In the genomic region with DNA sequence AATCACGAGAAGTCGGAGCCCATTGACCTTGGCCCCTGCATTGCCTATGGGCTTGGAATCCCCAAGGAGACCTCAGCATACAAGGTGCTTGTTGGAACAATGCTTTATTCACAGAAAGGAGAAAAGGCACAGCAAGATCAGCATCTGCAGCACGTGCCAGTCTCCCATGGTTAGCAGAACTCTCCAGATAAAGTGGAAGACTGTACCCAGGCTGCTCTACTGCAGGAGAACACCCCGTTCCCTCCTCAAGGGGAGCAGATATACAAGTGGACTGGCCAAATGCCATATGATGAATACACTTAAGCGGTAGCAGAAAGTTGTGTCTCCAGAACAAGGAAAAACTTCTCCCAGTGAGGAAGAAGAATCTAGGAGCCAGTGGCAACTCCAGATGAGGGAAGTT, we compare ENCODE assay signal across 37 cellular contexts. TPM values are rescaled to one million over a fixed set of nuclear protein-coding genes. Genes with fewer than 3 reads are reported as not detected.
"Had no signal": no experiment of that assay in that cellular context is flagged by ENCODE, and none has a peak within 500 bp of the region (broad histone marks: within the 10 kb centered on the region; RNA-seq: fewer than 3 reads in every experiment).

No MANE protein-coding gene starts in this region.

- H3K27me3 ChIP-seq: adrenal gland, ascending aorta, body of pancreas, brain microvascular endothelial cell, breast epithelium, cardiac muscle cell had no signal

- H3K4me1 Mint-ChIP-seq: activated naive CD4-positive, alpha-beta T cell treated with anti-CD3 and anti-CD28 coated beads, Interleukin-2, amount 10 ng/mL, durations not matched to agents 7 days and 5 days; activated naive CD4-positive, alpha-beta T cell treated with anti-CD3 and anti-CD28 coated beads, Interleukin-2, amount 50 U/mL, for 24 hours; activated naive CD8-positive, alpha-beta T cell treated with anti-CD3 and anti-CD28 coated beads for 36 hours; activated naive CD8-positive, alpha-beta T cell treated with anti-CD3 and anti-CD28 coated beads, Interleukin-2, amount 10 ng/mL, durations not matched to agents 7 days and 5 days; activated naive CD8-positive, alpha-beta T cell treated with anti-CD3 and anti-CD28 coated beads, Interleukin-2, amount 50 U/mL, for 24 hours; activated T-helper 17 cell treated with anti-CD3 and anti-CD28 coated beads, Interleukin-2, amount 50 U/mL, for 72 hours; central memory CD8-positive, alpha-beta T cell had no signal

- H3K4me3 ChIP-seq: adrenal gland, ascending aorta, body of pancreas, breast epithelium, cardiac muscle cell had no signal

- H3K9me3 Mint-ChIP-seq: activated naive CD4-positive, alpha-beta T cell treated with anti-CD3 and anti-CD28 coated beads for 36 hours; activated naive CD4-positive, alpha-beta T cell treated with anti-CD3 and anti-CD28 coated beads, Interleukin-2, amount 10 ng/mL, durations not matched to agents 7 days and 5 days; activated naive CD4-positive, alpha-beta T cell treated with anti-CD3 and anti-CD28 coated beads, Interleukin-2, amount 50 U/mL, for 24 hours; activated naive CD8-positive, alpha-beta T cell treated with anti-CD3 and anti-CD28 coated beads for 36 hours; activated naive CD8-positive, alpha-beta T cell treated with anti-CD3 and anti-CD28 coated beads, Interleukin-2, amount 50 U/mL, for 24 hours; activated T-cell treated with anti-CD3 and anti-CD28 coated beads, Interleukin-2, amount 50 U/mL, for 24 hours; activated T-cell treated with anti-CD3 and anti-CD28 coated beads, Interleukin-2, amount 50 U/mL, for 4 hours; activated T-cell treated with anti-CD3 and anti-CD28 coated beads, Interleukin-2, amount 50 U/mL, for 72 hours; activated T-helper 17 cell treated with anti-CD3 and anti-CD28 coated beads, Interleukin-2, amount 50 U/mL, for 72 hours; activated T-helper 2 cell treated with anti-CD3 and anti-CD28 coated beads, Interferon-gamma antibody, Interleukin-2, Interleukin-4, amounts not matched to agents 10 μg/mL and 5 μg/mL and 100 μg/mL, durations not matched to agents 14 hours and 24 hours and 36 hours; brain; central memory CD8-positive, alpha-beta T cell had no signal

- H3K36me3 ChIP-seq: adrenal gland, ascending aorta, brain microvascular endothelial cell, breast epithelium, cardiac muscle cell had no signal

- ATAC-seq: activated naive CD4-positive, alpha-beta T cell treated with anti-CD3 and anti-CD28 coated beads, Interleukin-2, amount 50 U/mL, for 72 hours; activated naive CD8-positive, alpha-beta T cell treated with anti-CD3 and anti-CD28 coated beads, Interleukin-2, amount 50 U/mL, for 24 hours; activated T-cell treated with anti-CD3 and anti-CD28 coated beads, Interleukin-2, amount 50 U/mL, for 4 hours; activated T-cell treated with anti-CD3 and anti-CD28 coated beads, Interleukin-2, amount 50 U/mL, for 72 hours; activated T-helper 17 cell treated with anti-CD3 and anti-CD28 coated beads, Interleukin-2, amount 50 U/mL, for 72 hours; body of pancreas had no signal

- H3K9me3 ChIP-seq: adrenal gland, ascending aorta, body of pancreas, breast epithelium had no signal

- H3K27ac ChIP-seq: adrenal gland, ascending aorta, body of pancreas, brain microvascular endothelial cell, breast epithelium, cardiac muscle cell had no signal

- DNase-seq: activated effector memory CD4-positive, alpha-beta T cell treated with anti-CD3 and anti-CD28 coated beads, Interleukin-2, amount 50 U/mL, for 16 hours; activated effector memory CD4-positive, alpha-beta T cell treated with Interleukin-2 at 50 U/mL for 16 hours; activated gamma-delta T cell treated with Interleukin-2 at 50 U/mL for 16 hours; activated naive CD4-positive, alpha-beta T cell; activated naive CD4-positive, alpha-beta T cell treated with anti-CD3 and anti-CD28 coated beads for 36 hours; activated naive CD4-positive, alpha-beta T cell treated with anti-CD3 and anti-CD28 coated beads, Interleukin-2, amount 10 ng/mL, durations not matched to agents 7 days and 5 days; activated naive CD4-positive, alpha-beta T cell treated with anti-CD3 and anti-CD28 coated beads, Interleukin-2, amount 50 U/mL, for 16 hours; activated naive CD4-positive, alpha-beta T cell treated with Interleukin-2 at 50 U/mL for 16 hours; activated naive CD8-positive, alpha-beta T cell treated with anti-CD3 and anti-CD28 coated beads for 36 hours; activated naive CD8-positive, alpha-beta T cell treated with anti-CD3 and anti-CD28 coated beads, Interleukin-2, amount 10 ng/mL, durations not matched to agents 7 days and 5 days; activated naive CD8-positive, alpha-beta T cell treated with anti-CD3 and anti-CD28 coated beads, Interleukin-2, amount 50 U/mL, for 24 hours; activated T-cell treated with anti-CD3 and anti-CD28 coated beads for 4 hours; activated T-cell treated with anti-CD3 and anti-CD28 coated beads, Interleukin-2, amount 50 U/mL, for 1 hour; activated T-cell treated with anti-CD3 and anti-CD28 coated beads, Interleukin-2, amount 50 U/mL, for 24 hours; activated T-cell treated with anti-CD3 and anti-CD28 coated beads, Interleukin-2, amount 50 U/mL, for 4 hours; activated T-cell treated with anti-CD3 and anti-CD28 coated beads, Interleukin-2, amount 50 U/mL, for 48 hours; activated T-cell treated with anti-CD3 and anti-CD28 coated beads, Interleukin-2, amount 50 U/mL, for 72 hours; adrenal gland; amniotic stem cell; amygdala; anterior cingulate cortex; aorta; body of pancreas; brain microvascular endothelial cell; caudate nucleus; central memory CD4-positive, alpha-beta T cell; cerebellar nuclear complex had no signal

- H3K4me1 ChIP-seq: adrenal gland, ascending aorta, body of pancreas, breast epithelium had no signal

- H3K36me3 Mint-ChIP-seq: activated naive CD4-positive, alpha-beta T cell treated with anti-CD3 and anti-CD28 coated beads, Interleukin-2, amount 10 ng/mL, durations not matched to agents 7 days and 5 days; activated naive CD4-positive, alpha-beta T cell treated with anti-CD3 and anti-CD28 coated beads, Interleukin-2, amount 50 U/mL, for 24 hours; activated naive CD4-positive, alpha-beta T cell treated with anti-CD3 and anti-CD28 coated beads, Interleukin-2, amount 50 U/mL, for 72 hours; activated naive CD8-positive, alpha-beta T cell; activated naive CD8-positive, alpha-beta T cell treated with anti-CD3 and anti-CD28 coated beads for 36 hours; activated naive CD8-positive, alpha-beta T cell treated with anti-CD3 and anti-CD28 coated beads, Interleukin-2, amount 10 ng/mL, durations not matched to agents 7 days and 5 days; brain had no signal

- H3K4me3 Mint-ChIP-seq: activated naive CD4-positive, alpha-beta T cell treated with anti-CD3 and anti-CD28 coated beads for 36 hours; activated naive CD4-positive, alpha-beta T cell treated with anti-CD3 and anti-CD28 coated beads, Interleukin-2, amount 10 ng/mL, durations not matched to agents 7 days and 5 days; activated naive CD4-positive, alpha-beta T cell treated with anti-CD3 and anti-CD28 coated beads, Interleukin-2, amount 50 U/mL, for 24 hours; activated naive CD8-positive, alpha-beta T cell; activated naive CD8-positive, alpha-beta T cell treated with anti-CD3 and anti-CD28 coated beads for 36 hours; activated naive CD8-positive, alpha-beta T cell treated with anti-CD3 and anti-CD28 coated beads, Interleukin-2, amount 10 ng/mL, durations not matched to agents 7 days and 5 days; activated naive CD8-positive, alpha-beta T cell treated with anti-CD3 and anti-CD28 coated beads, Interleukin-2, amount 50 U/mL, for 24 hours; activated T-cell treated with anti-CD3 and anti-CD28 coated beads, Interleukin-2, amount 50 U/mL, for 24 hours; activated T-cell treated with anti-CD3 and anti-CD28 coated beads, Interleukin-2, amount 50 U/mL, for 4 hours; activated T-cell treated with anti-CD3 and anti-CD28 coated beads, Interleukin-2, amount 50 U/mL, for 72 hours; activated T-helper 17 cell treated with anti-CD3 and anti-CD28 coated beads, Interleukin-2, amount 50 U/mL, for 72 hours; brain; central memory CD8-positive, alpha-beta T cell had no signal

- H3K27ac Mint-ChIP-seq: activated naive CD4-positive, alpha-beta T cell treated with anti-CD3 and anti-CD28 coated beads for 36 hours; activated naive CD4-positive, alpha-beta T cell treated with anti-CD3 and anti-CD28 coated beads, Interleukin-2, amount 10 ng/mL, durations not matched to agents 7 days and 5 days; activated naive CD4-positive, alpha-beta T cell treated with anti-CD3 and anti-CD28 coated beads, Interleukin-2, amount 50 U/mL, for 24 hours; activated naive CD4-positive, alpha-beta T cell treated with anti-CD3 and anti-CD28 coated beads, Interleukin-2, amount 50 U/mL, for 72 hours; activated naive CD8-positive, alpha-beta T cell; activated naive CD8-positive, alpha-beta T cell treated with anti-CD3 and anti-CD28 coated beads for 36 hours; activated naive CD8-positive, alpha-beta T cell treated with anti-CD3 and anti-CD28 coated beads, Interleukin-2, amount 10 ng/mL, durations not matched to agents 7 days and 5 days; activated naive CD8-positive, alpha-beta T cell treated with anti-CD3 and anti-CD28 coated beads, Interleukin-2, amount 50 U/mL, for 24 hours; activated T-cell treated with anti-CD3 and anti-CD28 coated beads, Interleukin-2, amount 50 U/mL, for 24 hours; activated T-cell treated with anti-CD3 and anti-CD28 coated beads, Interleukin-2, amount 50 U/mL, for 72 hours; activated T-helper 17 cell treated with anti-CD3 and anti-CD28 coated beads, Interleukin-2, amount 50 U/mL, for 72 hours; activated T-helper 2 cell treated with anti-CD3 and anti-CD28 coated beads, Interferon-gamma antibody, Interleukin-2, Interleukin-4, amounts not matched to agents 10 μg/mL and 5 μg/mL and 100 μg/mL, durations not matched to agents 14 hours and 24 hours and 36 hours had no signal

- H3K27me3 Mint-ChIP-seq: activated naive CD4-positive, alpha-beta T cell treated with anti-CD3 and anti-CD28 coated beads, Interleukin-2, amount 10 ng/mL, durations not matched to agents 7 days and 5 days; activated naive CD4-positive, alpha-beta T cell treated with anti-CD3 and anti-CD28 coated beads, Interleukin-2, amount 50 U/mL, for 24 hours; activated naive CD8-positive, alpha-beta T cell treated with anti-CD3 and anti-CD28 coated beads for 36 hours; activated naive CD8-positive, alpha-beta T cell treated with anti-CD3 and anti-CD28 coated beads, Interleukin-2, amount 10 ng/mL, durations not matched to agents 7 days and 5 days; activated naive CD8-positive, alpha-beta T cell treated with anti-CD3 and anti-CD28 coated beads, Interleukin-2, amount 50 U/mL, for 24 hours; activated T-cell treated with anti-CD3 and anti-CD28 coated beads, Interleukin-2, amount 50 U/mL, for 24 hours; activated T-helper 17 cell treated with anti-CD3 and anti-CD28 coated beads, Interleukin-2, amount 50 U/mL, for 72 hours; brain had no signal

RNA-seq across cellular contexts. Expression of a gene that starts 53.5 kb away (rescaled TPM):
- total RNA-seq: activated T-helper 2 cell treated with anti-CD3 and anti-CD28 coated beads, Interferon-gamma antibody, Interleukin-2, Interleukin-4, amounts not matched to agents 10 μg/mL and 5 μg/mL and 100 μg/mL, durations not matched to agents 14 hours and 24 hours and 36 hours had no signal
